ENCODE assay signal across 8 cellular contexts in the genomic region with DNA sequence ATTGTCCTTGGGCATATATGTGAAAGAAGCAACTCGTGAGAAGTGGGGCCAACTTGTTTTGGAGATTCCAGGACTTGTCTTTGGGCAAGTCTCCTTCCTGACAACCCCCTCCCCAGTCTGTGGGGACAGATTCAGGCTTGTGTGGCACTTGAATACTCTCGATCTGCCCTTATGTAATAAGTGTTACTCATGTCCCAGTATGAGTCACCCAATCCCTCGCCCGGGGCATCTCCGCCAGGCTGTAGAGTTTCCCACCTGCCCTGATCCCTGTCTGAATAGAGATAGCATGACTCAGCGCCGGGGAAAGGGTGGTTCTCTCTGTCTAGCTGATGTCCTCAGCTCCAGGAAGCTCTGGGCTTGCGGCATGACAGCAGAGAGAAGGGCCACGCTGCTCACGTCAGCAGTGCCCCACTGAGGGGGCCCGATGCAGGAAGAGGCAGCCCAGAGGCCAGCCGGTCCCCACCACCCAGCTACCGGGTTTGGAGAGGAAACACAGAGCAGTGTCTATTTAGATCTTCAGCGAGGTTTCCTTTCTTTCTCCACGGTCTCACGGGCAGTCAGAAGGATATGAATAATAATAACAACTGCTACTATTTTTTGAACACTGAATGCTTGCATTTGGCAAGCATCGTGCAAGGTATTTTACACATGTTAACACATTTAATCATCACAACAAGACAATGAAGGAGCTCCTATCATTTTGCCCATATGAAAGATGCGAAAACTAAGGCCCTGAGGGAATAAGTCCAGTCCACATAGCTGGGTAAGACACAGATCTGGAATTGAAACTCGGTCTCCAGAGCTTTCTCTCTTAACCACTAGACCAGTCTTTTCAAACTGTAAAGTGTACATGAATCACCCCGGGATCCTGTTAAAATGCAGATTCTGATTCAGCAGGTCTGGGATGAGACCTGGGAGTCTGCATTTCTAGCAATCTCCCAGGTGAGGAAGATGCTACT.
DNase-seq lines count a peak whose midpoint lies in the region; ATAC-seq and TF ChIP-seq lines count a peak whose summit lies in the region.

No MANE protein-coding gene starts in this region.

- TF ChIP-seq CTCF in AG10803 (conservative IDR thresholded peaks at IDR 0.05; ENCODE audit: low read length): no peak
- no peak for TF ChIP-seq CTCF in stomach (IDR thresholded peaks at IDR 0.05)

- H3K36me3 Mint-ChIP-seq in activated CD4-positive, alpha-beta T cell treated with anti-CD3 and anti-CD28 coated beads, Interleukin-2, amount 10 ng/mL, durations not matched to agents 24 days and 14 days (ENCODE audit: low read depth): no peaks in the 10 kb centered on the region
- H3K36me3 Mint-ChIP-seq in effector memory CD8-positive, alpha-beta T cell (ENCODE audit: insufficient read depth): peaks cover 4% of the 10 kb centered on the region
- H3K36me3 Mint-ChIP-seq in naive thymus-derived CD4-positive, alpha-beta T cell: no peaks in the 10 kb centered on the region

- ATAC-seq in GM21367 (IDR thresholded peaks at IDR 0.05; ENCODE audit: unreplicated experiment) (peak; percentile 75), HG03159 (IDR thresholded peaks at IDR 0.05; ENCODE audit: unreplicated experiment) (no peak)
- ATAC-seq in effector memory CD8-positive, alpha-beta T cell (replicated peaks): peak; percentile 90
- ATAC-seq in naive thymus-derived CD4-positive, alpha-beta T cell: peak; percentile 76

- TF ChIP-seq POLR2A in stomach (IDR thresholded peaks at IDR 0.05): no peak

- no peak overlapping the region for H3K27ac ChIP-seq in naive thymus-derived CD4-positive, alpha-beta T cell (ENCODE audit: low read depth, low read length)
- peak overlapping the region in 3 of 5 donors; percentile 22 to 75 (median 60) for H3K27ac ChIP-seq in stomach

- no peaks in the 10 kb centered on the region for H3K27me3 ChIP-seq in naive thymus-derived CD4-positive, alpha-beta T cell (ENCODE audit: control insufficient read depth in 2 of 2, insufficient read depth in 2 of 2, low read length in 2 of 2)
- no peaks in the 10 kb centered on the region for H3K27me3 ChIP-seq in stomach

- no peaks in the 10 kb centered on the region for H3K9me3 ChIP-seq in naive thymus-derived CD4-positive, alpha-beta T cell (ENCODE audit: control insufficient read depth in 2 of 3, low read length in 3 of 3)
- H3K9me3 ChIP-seq in stomach: no peaks in the 10 kb centered on the region

- POLR2A ChIA-PET in naive thymus-derived CD4-positive, alpha-beta T cell (lab: Charles Lee): no interaction called here

- DNase-seq in AG10803 (ENCODE audit: low read depth): peak; percentile 88
- DNase-seq in LHCN-M2 (ENCODE audit: low read depth): peak; percentile 96
- peak; percentile 78 for DNase-seq in activated CD4-positive, alpha-beta T cell treated with anti-CD3 and anti-CD28 coated beads, Interleukin-2, amount 10 ng/mL, durations not matched to agents 24 days and 14 days
- DNase-seq in effector memory CD8-positive, alpha-beta T cell: peak; percentile 4 to 26 (median 9)
- peak in 3 of 9 donors; percentile 1 to 35 (median 10) for DNase-seq in naive thymus-derived CD4-positive, alpha-beta T cell
- peak; percentile 35 for DNase-seq in stomach

- CTCF ChIA-PET in naive thymus-derived CD4-positive, alpha-beta T cell (lab: Charles Lee): no interaction called here

- no peaks in the 10 kb centered on the region for H3K9me3 Mint-ChIP-seq in activated CD4-positive, alpha-beta T cell treated with anti-CD3 and anti-CD28 coated beads, Interleukin-2, amount 10 ng/mL, durations not matched to agents 24 days and 14 days
- no peaks in the 10 kb centered on the region for H3K9me3 Mint-ChIP-seq in effector memory CD8-positive, alpha-beta T cell
- H3K9me3 Mint-ChIP-seq in naive thymus-derived CD4-positive, alpha-beta T cell: peaks cover 0 to 5% (median 0%) of the 10 kb centered on the region in 11 donors

- no peak overlapping the region for H3K27ac Mint-ChIP-seq in activated CD4-positive, alpha-beta T cell treated with anti-CD3 and anti-CD28 coated beads, Interleukin-2, amount 10 ng/mL, durations not matched to agents 24 days and 14 days
- peak overlapping the region; percentile 80 to 87 for H3K27ac Mint-ChIP-seq in effector memory CD8-positive, alpha-beta T cell
- H3K27ac Mint-ChIP-seq in naive thymus-derived CD4-positive, alpha-beta T cell: peak overlapping the region in 1 of 9 donors; percentile 36

- H3K36me3 ChIP-seq in naive thymus-derived CD4-positive, alpha-beta T cell (ENCODE audit: control insufficient read depth in 2 of 3, insufficient read depth in 3 of 3, low read length in 3 of 3): no peaks in the 10 kb centered on the region
- no peaks in the 10 kb centered on the region for H3K36me3 ChIP-seq in stomach

- peaks cover 1% of the 10 kb centered on the region for H3K27me3 Mint-ChIP-seq in activated CD4-positive, alpha-beta T cell treated with anti-CD3 and anti-CD28 coated beads, Interleukin-2, amount 10 ng/mL, durations not matched to agents 24 days and 14 days
- H3K27me3 Mint-ChIP-seq in effector memory CD8-positive, alpha-beta T cell: peaks cover 16 to 29% of the 10 kb centered on the region in 2 donors
- H3K27me3 Mint-ChIP-seq in naive thymus-derived CD4-positive, alpha-beta T cell: peaks cover 0 to 15% (median 5%) of the 10 kb centered on the region in 5 donors

- TF ChIP-seq EP300 in stomach (IDR thresholded peaks at IDR 0.05): no peak

- intact Hi-C loops in activated CD4-positive, alpha-beta T cell treated with anti-CD3 and anti-CD28 coated beads, Interleukin-2, amount 10 ng/mL, durations not matched to agents 24 days and 14 days (cut with micrococcal nuclease): no loop called here
- intact Hi-C loops in naive thymus-derived CD4-positive, alpha-beta T cell (cut with micrococcal nuclease): no loop called here
- intact Hi-C loops in stomach (cut with DNase I; ENCODE audit: low total_unique reads): no loop called here

- H3K4me1 ChIP-seq in naive thymus-derived CD4-positive, alpha-beta T cell (ENCODE audit: control insufficient read depth in 2 of 2, insufficient read depth in 2 of 2, low read length in 2 of 2): no peaks in the 10 kb centered on the region
- peaks cover 0 to 20% (median 9%) of the 10 kb centered on the region in 4 donors for H3K4me1 ChIP-seq in stomach

- H3K4me3 ChIP-seq in AG10803 (ENCODE audit: low read length) (no peak overlapping the region), stomach (no peak overlapping the region)
- no peak overlapping the region for H3K4me3 ChIP-seq in naive thymus-derived CD4-positive, alpha-beta T cell (ENCODE audit: low read length)

- peaks cover 9% of the 10 kb centered on the region for H3K4me1 Mint-ChIP-seq in activated CD4-positive, alpha-beta T cell treated with anti-CD3 and anti-CD28 coated beads, Interleukin-2, amount 10 ng/mL, durations not matched to agents 24 days and 14 days
- H3K4me1 Mint-ChIP-seq in effector memory CD8-positive, alpha-beta T cell (ENCODE audit: low read depth in 2 of 2): peaks cover 8 to 11% of the 10 kb centered on the region in 2 donors
- peaks cover 0 to 11% (median 9%) of the 10 kb centered on the region in 7 donors for H3K4me1 Mint-ChIP-seq in naive thymus-derived CD4-positive, alpha-beta T cell

- H3K4me3 Mint-ChIP-seq in activated CD4-positive, alpha-beta T cell treated with anti-CD3 and anti-CD28 coated beads, Interleukin-2, amount 10 ng/mL, durations not matched to agents 24 days and 14 days: peak overlapping the region; percentile 56
- peak overlapping the region; percentile 45 to 70 for H3K4me3 Mint-ChIP-seq in effector memory CD8-positive, alpha-beta T cell
- H3K4me3 Mint-ChIP-seq in naive thymus-derived CD4-positive, alpha-beta T cell: peak overlapping the region in 4 of 10 donors; percentile 36 to 48 (median 40)

- WGBS in stomach, 5 donors: 47 to 59% (median 48%) methylated on average over 19 to 20 of the region's 20 CpGs
